Comparison of ENCODE assay signal across 21 cellular contexts in the genomic region with DNA sequence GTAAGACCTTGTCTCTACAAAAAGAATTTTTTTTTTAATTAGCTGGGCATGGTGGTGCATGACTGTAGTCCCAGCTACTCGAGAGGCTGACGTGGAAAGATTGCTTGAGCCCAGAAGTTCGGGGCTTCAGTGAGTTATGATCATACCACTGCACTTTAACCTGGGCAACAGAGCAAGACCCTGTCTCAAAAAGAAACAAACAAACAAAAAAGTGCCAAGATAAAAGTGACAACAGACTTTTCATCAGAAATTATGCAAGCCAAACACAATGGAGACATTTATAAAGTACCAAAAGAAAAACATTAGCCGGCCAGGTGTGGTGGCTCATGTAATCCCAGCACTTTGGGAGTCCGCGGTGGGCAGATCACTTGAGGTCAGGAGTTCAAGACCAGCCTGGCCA.
"Had no signal": no experiment of that assay in that cellular context is flagged by ENCODE, and none has a peak within 500 bp of the region (broad histone marks: within the 10 kb centered on the region; RNA-seq: fewer than 3 reads in every experiment).

No MANE protein-coding gene starts in this region.

- H3K9me3 ChIP-seq: SK-N-SH had no signal

- H3K9ac ChIP-seq: KMS-11, SK-N-SH had no signal

- H3K27ac ChIP-seq: KMS-11 had no signal

- DNase-seq: IMR-90, Kasumi-1, MM.1S, NCI-H1092 treated with DMSO at 0.1 percent for 48 hours, NCI-H1436, NCI-H187, NCI-H2029, NCI-H2081 treated with DMSO at 0.1 percent for 48 hours, NCI-H2171, NCI-H226, NCI-H446, NCI-H510A, NCI-H524 treated with DMSO at 0.1 percent for 48 hours, NCI-H69, NCI-H774, RPMI8226, SHP77, SK-N-SH, SW 1271 had no signal

- FAIRE-seq: RCC 7860 had no signal

- H3K4me2 ChIP-seq: KMS-11, SK-N-SH had no signal
